ENCODE assay signal across 17 cellular contexts in the genomic region with DNA sequence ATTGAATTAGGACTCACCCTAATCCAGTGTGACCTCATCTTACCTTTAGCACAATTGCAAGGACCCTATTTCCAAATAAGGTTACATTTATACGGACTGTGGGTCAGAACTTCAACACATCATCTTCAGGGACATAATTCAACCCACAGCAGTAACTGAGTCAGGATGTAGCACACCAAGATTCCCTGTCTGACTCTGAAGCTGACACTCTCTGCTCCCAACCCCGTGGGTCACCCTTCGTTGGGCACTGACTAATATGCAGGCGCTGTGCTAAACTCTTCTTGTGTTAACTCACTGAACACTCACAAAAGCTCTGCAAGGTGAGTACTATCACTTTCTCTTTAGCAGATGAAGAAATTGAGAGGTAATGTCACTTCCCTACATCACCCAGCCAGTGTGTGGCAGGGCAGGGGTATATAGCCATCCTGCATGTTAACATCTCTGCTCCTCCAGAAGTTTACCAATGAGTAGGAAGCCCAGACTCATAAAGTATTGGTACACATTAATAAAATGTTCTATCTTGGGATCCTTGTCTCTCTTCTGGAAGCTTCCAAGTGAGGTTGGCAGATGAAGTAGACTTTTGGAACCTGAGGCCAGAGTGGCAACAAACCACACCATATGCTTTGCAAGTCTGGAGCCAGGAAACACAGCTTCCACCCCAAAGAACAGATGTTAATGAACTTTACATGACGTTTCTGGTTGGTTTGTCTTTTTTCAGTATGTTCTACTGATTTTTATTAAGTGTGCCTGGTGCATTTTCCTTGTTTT.
DNase-seq lines count a peak whose midpoint lies in the region; ATAC-seq lines count a peak whose summit lies in the region.
"Had no signal": no experiment of that assay in that cellular context is flagged by ENCODE, and none has a peak within 500 bp of the region (broad histone marks: within the 10 kb centered on the region; RNA-seq: fewer than 3 reads in every experiment).

No MANE protein-coding gene starts in this region.

- H3K4me3 Mint-ChIP-seq in activated CD4-positive, alpha-beta memory T cell treated with anti-CD3 and anti-CD28 coated beads, Interleukin-2, amount 10 ng/mL, durations not matched to agents 7 days and 5 days = no peak overlapping the region
- H3K4me3 Mint-ChIP-seq: CD14-positive monocyte had no signal

- H3K27me3 Mint-ChIP-seq in activated CD4-positive, alpha-beta memory T cell treated with anti-CD3 and anti-CD28 coated beads, Interleukin-2, amount 10 ng/mL, durations not matched to agents 7 days and 5 days = no peaks in the 10 kb centered on the region

- POLR2A ChIA-PET in activated CD4-positive, alpha-beta memory T cell treated with anti-CD3 and anti-CD28 coated beads, Interleukin-2, amount 10 ng/mL, durations not matched to agents 7 days and 5 days (lab: Charles Lee) = no interaction called here

- ATAC-seq in HG02973 (IDR thresholded peaks at IDR 0.05; ENCODE audit: unreplicated experiment) = no peak
- ATAC-seq: Panc1 had no signal

- no peaks in the 10 kb centered on the region for H3K36me3 Mint-ChIP-seq in activated CD4-positive, alpha-beta memory T cell treated with anti-CD3 and anti-CD28 coated beads, Interleukin-2, amount 10 ng/mL, durations not matched to agents 7 days and 5 days (ENCODE audit: low read depth)
- H3K36me3 Mint-ChIP-seq: CD14-positive monocyte had no signal

- H3K4me1 Mint-ChIP-seq in activated CD4-positive, alpha-beta memory T cell treated with anti-CD3 and anti-CD28 coated beads, Interleukin-2, amount 10 ng/mL, durations not matched to agents 7 days and 5 days = no peaks in the 10 kb centered on the region
- H3K4me1 Mint-ChIP-seq: CD14-positive monocyte had no signal

- peak; percentile 30 for DNase-seq in NCI-H82 (lab: John Stamatoyannopoulos, UW)
- DNase-seq in NCI-H82 treated with DMSO at 0.1 percent for 48 hours (lab: John Stamatoyannopoulos, UW; ENCODE audit: unreplicated experiment) = no peak
- DNase-seq in NCI-H1694 (lab: John Stamatoyannopoulos, UW) = peak; percentile 75
- DNase-seq in cerebellar cortex (ENCODE audit: low spot score) = peak; percentile 40
- no peak for DNase-seq in hypothalamus (lab: John Stamatoyannopoulos, UW)
- no peak for DNase-seq in activated CD4-positive, alpha-beta memory T cell treated with anti-CD3 and anti-CD28 coated beads, Interleukin-2, amount 10 ng/mL, durations not matched to agents 7 days and 5 days
- no peak for DNase-seq in HCEC 1CT
- DNase-seq: DND-41, GM23248, Karpas-422, MV-4-11, NCI-H1105 treated with DMSO at 0.1 percent for 48 hours, NCI-H510A, T-helper 1 cell had no signal

- no peaks in the 10 kb centered on the region for H3K9me3 Mint-ChIP-seq in activated CD4-positive, alpha-beta memory T cell treated with anti-CD3 and anti-CD28 coated beads, Interleukin-2, amount 10 ng/mL, durations not matched to agents 7 days and 5 days

- CTCF ChIA-PET in activated CD4-positive, alpha-beta memory T cell treated with anti-CD3 and anti-CD28 coated beads, Interleukin-2, amount 10 ng/mL, durations not matched to agents 7 days and 5 days (lab: Charles Lee) = no interaction called here

- no peak overlapping the region for H3K27ac Mint-ChIP-seq in activated CD4-positive, alpha-beta memory T cell treated with anti-CD3 and anti-CD28 coated beads, Interleukin-2, amount 10 ng/mL, durations not matched to agents 7 days and 5 days

Comparison
In these comparisons a context has a peak if more than half of its experiments do, and no peak if none do; other contexts are left out.
1. DNase-seq: peak in NCI-H82 (single experiment), NCI-H1694 (single experiment) and cerebellar cortex (single experiment); none in NCI-H82 treated with DMSO at 0.1 percent for 48 hours (single experiment), hypothalamus (0 of 51), activated CD4-positive, alpha-beta memory T cell treated with anti-CD3 and anti-CD28 coated beads, Interleukin-2, amount 10 ng/mL, durations not matched to agents 7 days and 5 days (single experiment) and HCEC 1CT (single experiment).